In the genomic region with DNA sequence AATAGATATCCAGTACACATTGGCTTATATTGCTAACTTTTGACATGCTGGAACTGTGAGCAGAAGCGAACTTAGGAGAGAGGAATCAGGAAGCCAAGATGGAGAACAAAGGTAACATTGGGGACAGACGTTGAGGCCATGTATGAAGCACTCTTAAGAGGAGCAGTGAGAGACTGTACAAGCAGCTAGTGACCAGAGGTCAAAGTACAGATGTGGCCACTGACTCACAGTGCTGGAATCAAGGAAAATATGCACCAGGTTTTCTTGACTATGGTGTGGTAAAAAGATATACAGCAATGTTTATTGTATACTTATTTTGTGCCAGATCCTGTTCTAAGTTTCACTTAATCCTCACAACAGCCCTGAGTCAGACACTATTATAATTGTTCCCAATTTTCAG, we compare ENCODE assay signal across 12 cellular contexts. TPM values are rescaled to one million over a fixed set of nuclear protein-coding genes. Genes with fewer than 3 reads are reported as not detected.
A peak's percentile ranks its signal among the peaks of the same experiment; 100 is the strongest.
DNase-seq lines count a peak whose midpoint lies in the region; ATAC-seq, FAIRE-seq and TF ChIP-seq lines count a peak whose summit lies in the region.
"Had no signal": no experiment of that assay in that cellular context is flagged by ENCODE, and none has a peak within 500 bp of the region (broad histone marks: within the 10 kb centered on the region; RNA-seq: fewer than 3 reads in every experiment).

No MANE protein-coding gene starts in this region.

- no peak overlapping the region for H3K4me3 ChIP-seq in GM12878
- H3K4me3 ChIP-seq in keratinocyte (ENCODE audit: control insufficient read depth in 2 of 3, extremely low read depth in 1 of 3, insufficient read depth in 2 of 3, low read depth in 1 of 3, low read length in 3 of 3) = no peak overlapping the region
- no peak overlapping the region for H3K4me3 ChIP-seq in upper lobe of right lung

- no peak for FAIRE-seq in GM12878 (lab: Jason Lieb, UNC)
- FAIRE-seq in keratinocyte (lab: Jason Lieb, UNC) = peak; percentile 82

- TF ChIP-seq EP300 in GM12878 (IDR thresholded peaks at IDR 0.05; ENCODE audit: borderline replicate concordance in 1 of 2, control insufficient read depth in 1 of 2, low read depth in 2 of 2, low read length in 2 of 2) = no peak

- dilution Hi-C loops in keratinocyte (cut with MboI; ENCODE audit: extremely low pct_ligation_motif_present, low sequenced_read_pairs) = no loop called here

- peak; percentile 27; the same call in 2 of the 3 replicates for ATAC-seq in GM12878
- peak; percentile 63 for ATAC-seq in upper lobe of right lung
- no peak for ATAC-seq in HG02870 (IDR thresholded peaks at IDR 0.05; ENCODE audit: unreplicated experiment)
- ATAC-seq in GM18519 (IDR thresholded peaks at IDR 0.05; ENCODE audit: low FRiP score, unreplicated experiment) = no peak

- H3K4me1 ChIP-seq in GM12878 (ENCODE audit: control insufficient read depth, insufficient read depth, low read length) (no peaks in the 10 kb centered on the region), keratinocyte (ENCODE audit: control insufficient read depth, extremely low read depth, insufficient read depth, low read length) (peaks cover 58% of the 10 kb centered on the region), upper lobe of right lung (peaks cover 12% of the 10 kb centered on the region)

- H3K36me3 ChIP-seq in GM12878 (ENCODE audit: control insufficient read depth in 2 of 2, insufficient read depth in 2 of 2, low read length in 1 of 2) = no peaks in the 10 kb centered on the region
- peaks cover 0 to 8% of the 10 kb centered on the region in 2 experiments for H3K36me3 ChIP-seq in keratinocyte (ENCODE audit: control insufficient read depth in 2 of 2, extremely low read depth in 1 of 2, insufficient read depth in 2 of 2, low read length in 2 of 2)
- no peaks in the 10 kb centered on the region for H3K36me3 ChIP-seq in upper lobe of right lung

- RAD21 ChIA-PET in GM12878 (lab: Charles Lee; ENCODE audit: unreplicated experiment) = interaction anchor here (1.4 to 2.2 kb wide), 3 partner anchors 11 to 94 kb away, joined by 4 to 6 read pairs (median 5); partner anchors contain the start of gene NCK1

- CTCF ChIA-PET in GM12878 (lab: Yijun Ruan, JAX) = interaction anchor here (1.0 kb wide), 1 partner anchor 280 kb away, joined by 3 read pairs; no protein-coding TSS in a partner anchor

- H3K4me2 ChIP-seq in GM12878 (ENCODE audit: control insufficient read depth, insufficient read depth) = no peak overlapping the region
- H3K4me2 ChIP-seq in keratinocyte (ENCODE audit: control insufficient read depth, extremely low read depth, insufficient read depth, low read depth, low read length) = peak overlapping the region; percentile 70

- no peak overlapping the region for H3K9ac ChIP-seq in GM12878 (ENCODE audit: control insufficient read depth, insufficient read depth, low read length)
- no peak overlapping the region for H3K9ac ChIP-seq in keratinocyte (ENCODE audit: control insufficient read depth, extremely low read depth, insufficient read depth, low read length)

- no peak for TF ChIP-seq CTCF in GM12878 (IDR thresholded peaks at IDR 0.05 in 2 of 3, conservative IDR thresholded peaks at IDR 0.05 in 1 of 3; ENCODE audit: control insufficient read depth in 2 of 3, extremely low read depth in 1 of 3, insufficient read depth in 1 of 3, low read depth in 3 of 3, low read length in 3 of 3)
- TF ChIP-seq CTCF in keratinocyte (optimal IDR thresholded peaks at IDR 0.05 in 1 of 3, IDR thresholded peaks at IDR 0.05 in 1 of 3, conservative IDR thresholded peaks at IDR 0.05 in 1 of 3; ENCODE audit: extremely low read depth in 1 of 3, insufficient read depth in 2 of 3, low read length in 3 of 3) = no peak
- no peak for TF ChIP-seq CTCF in upper lobe of right lung (IDR thresholded peaks at IDR 0.05)

- H2AFZ ChIP-seq in GM12878 (ENCODE audit: control insufficient read depth, low read depth, low read length) = no peak overlapping the region
- H2AFZ ChIP-seq in keratinocyte (ENCODE audit: control insufficient read depth, low read length) = peak overlapping the region; percentile 12

- H3K9me1 ChIP-seq in keratinocyte (ENCODE audit: control insufficient read depth, extremely low read depth, insufficient read depth, low read length) = no peaks in the 10 kb centered on the region

- no peak for TF ChIP-seq POLR2A in GM12878 (IDR thresholded peaks at IDR 0.05; ENCODE audit: low read depth, low read length)

- H3K79me2 ChIP-seq in GM12878 (ENCODE audit: control insufficient read depth, insufficient read depth, low read length) = no peaks in the 10 kb centered on the region
- peaks cover 20% of the 10 kb centered on the region for H3K79me2 ChIP-seq in keratinocyte (ENCODE audit: control insufficient read depth, insufficient read depth, low read length)

- no peak for TF ChIP-seq RAD21 in GM12878 (IDR thresholded peaks at IDR 0.05; ENCODE audit: insufficient read depth, low read depth, low read length)

- intact Hi-C loops in GM12878 (cut with micrococcal nuclease; ENCODE audit: unreplicated experiment) (no loop called here), upper lobe of right lung (cut with DNase I) (no loop called here)

- H3K27me3 ChIP-seq in GM12878 (replicated peaks in 1 of 2; ENCODE audit: control insufficient read depth in 2 of 2, insufficient read depth in 2 of 2, low read length in 1 of 2) (no peaks in the 10 kb centered on the region), keratinocyte (ENCODE audit: control insufficient read depth, extremely low read depth, insufficient read depth, low read length) (no peaks in the 10 kb centered on the region), upper lobe of right lung (no peaks in the 10 kb centered on the region)

- peak; percentile 34 for DNase-seq in HK-2 (ENCODE audit: unreplicated experiment)
- no peak for DNase-seq in GM12878 (ENCODE audit: low read depth, low spot score)
- no peak for DNase-seq in keratinocyte (ENCODE audit: low read depth, low spot score)
- no peak for DNase-seq in upper lobe of right lung
- DNase-seq in DMS 273 (lab: John Stamatoyannopoulos, UW; ENCODE audit: unreplicated experiment) = no peak
- DNase-seq: activated CD4-positive, alpha-beta T cell treated with anti-CD3 and anti-CD28 coated beads, Interleukin-2, amount 50 U/mL, for 1 hour; aorta; hippocampal formation; nucleus accumbens; RPMI8226 had no signal

- POLR2A ChIA-PET in GM12878 (lab: Charles Lee) = no interaction called here

- H4K20me1 ChIP-seq in GM12878 (ENCODE audit: control insufficient read depth, insufficient read depth) (no peaks in the 10 kb centered on the region), keratinocyte (ENCODE audit: control insufficient read depth, extremely low read depth, insufficient read depth, low read length) (no peaks in the 10 kb centered on the region)

- H3K27ac ChIP-seq in GM12878 (ENCODE audit: control insufficient read depth, insufficient read depth) (no peak overlapping the region), keratinocyte (ENCODE audit: control insufficient read depth, insufficient read depth, low read length) (peak overlapping the region; percentile 39), upper lobe of right lung (no peak overlapping the region)

- SMC1A ChIA-PET in GM12878 (lab: Charles Lee; ENCODE audit: uncharacterized antibody, unreplicated experiment) = interaction anchor here (1.1 kb wide), 1 partner anchor 13 kb away, joined by 4 read pairs; no protein-coding TSS in a partner anchor

- H3K9me3 ChIP-seq in GM12878 (replicated peaks; ENCODE audit: control insufficient read depth, insufficient read depth, low read length) (no peaks in the 10 kb centered on the region), keratinocyte (ENCODE audit: control insufficient read depth, low read depth, low read length) (no peaks in the 10 kb centered on the region), upper lobe of right lung (no peaks in the 10 kb centered on the region)

- BruUV-seq in GM12878 (replicated peaks; lab: Mats Ljungman, UMichigan) = no TSS peak

- WGBS in GM12878 (ENCODE audit: insufficient coverage, insufficient replicate concordance, low lambda C conversion rate, missing lambda C conversion rate) = 68% methylated on average over 2 of the region's 2 CpGs

- in situ Hi-C loops in GM12878 (cut with MboI) = no loop called here

TF ChIP-seq in GM12878, 131 proteins besides CTCF, POLR2A, EP300 and RAD21 (continues in another document):
- TF ChIP-seq POU2F2 (IDR thresholded peaks at IDR 0.05; ENCODE audit: borderline replicate concordance, low read depth, low read length) (no peak), MEF2A (IDR thresholded peaks at IDR 0.05; ENCODE audit: insufficient read depth, low read depth, low read length) (no peak), SUZ12 (IDR thresholded peaks at IDR 0.05; ENCODE audit: unreplicated experiment) (no peak), NRF1 (conservative IDR thresholded peaks at IDR 0.05; ENCODE audit: low read depth, low read length) (no peak), CEBPB (IDR thresholded peaks at IDR 0.05; ENCODE audit: borderline replicate concordance in 1 of 2, low read depth in 2 of 2, low read length in 2 of 2) (no peak)

RNA-seq across cellular contexts. Expression of gene IL20RB, which starts 2.0 kb away (rescaled TPM):
- total RNA-seq in GM12878 (2013; cell fraction: nucleolus; rRNA removed) = 1.5 and 2.0 TPM in 2 replicates
- total RNA-seq in GM12878 (2014; rRNA removed) = 1.1 and 1.3 TPM in 2 replicates
- total RNA-seq in GM12878 (2014; rRNA removed; fragmentation: Illumina TruSeq; extraction: Trizol) = 0.60 and 0.94 TPM in 2 replicates
- 0.58 and 0.97 TPM in 2 replicates for total RNA-seq in GM12878 (2021)
- 0.17 TPM for polyA plus RNA-seq in GM12878 (2011; ENCODE audit: low read depth)
- polyA plus RNA-seq in GM12878 (2011; rRNA removed) = 0.45 and 0.52 TPM in 2 replicates
- 0.28 and 0.57 TPM in 2 replicates for polyA plus RNA-seq in GM12878 (2011; cell fraction: cytosol; rRNA removed)
- polyA plus RNA-seq in GM12878 (2011; cell fraction: nucleus; rRNA removed) = 1.3 and 1.4 TPM in 2 replicates
- 0.24 and 0.55 TPM in 2 replicates for polyA plus RNA-seq in GM12878 (2012)
- 0.46 and 0.79 TPM in 2 replicates for polyA plus RNA-seq in GM12878 (2014; fragmentation: Illumina TruSeq; extraction: Trizol)
- polyA plus RNA-seq in GM12878 (2014; fragmentation: Nextera tagmentation; extraction: Ambion mirVana) = under 1 TPM; 0.39 to 0.57 TPM
- 0.52 and 0.96 TPM in 2 replicates for polyA plus RNA-seq in GM12878 (2014; rRNA removed)
- under 1 TPM; 0.21 to 0.31 TPM for polyA plus RNA-seq in GM12878 (2016; fragmentation: Nextera tagmentation; extraction: Ambion mirVana)
- polyA minus RNA-seq in GM12878 (2011; rRNA and poly(A)+ RNA removed) = 0.72 and 1.5 TPM in 2 replicates
- 1.3 and 2.0 TPM in 2 replicates for polyA minus RNA-seq in GM12878 (2011; cell fraction: cytosol; rRNA and poly(A)+ RNA removed)
- polyA minus RNA-seq in GM12878 (2011; cell fraction: nucleus; rRNA and poly(A)+ RNA removed) = 0.60 and 2.1 TPM in 2 replicates
- 192 to 319 TPM (median 239 TPM) in 3 replicates for polyA plus RNA-seq in keratinocyte
- polyA plus RNA-seq in keratinocyte (2011; ENCODE audit: low read depth) = 184 TPM
- polyA plus RNA-seq in keratinocyte (2011; cell fraction: cytosol; rRNA removed) = 225 and 262 TPM in 2 replicates
- polyA plus RNA-seq in keratinocyte (2011; cell fraction: nucleus; rRNA removed) = 370 and 408 TPM in 2 replicates
- polyA plus RNA-seq in keratinocyte (2012; ENCODE audit: low replicate concordance) = 146 and 323 TPM in 2 replicates
- 130 to 258 TPM (median 162 TPM) in 3 replicates for polyA minus RNA-seq in keratinocyte
- polyA minus RNA-seq in keratinocyte (2011; cell fraction: cytosol; rRNA and poly(A)+ RNA removed) = 91.5 TPM
- 103 and 179 TPM in 2 replicates for polyA minus RNA-seq in keratinocyte (2011; cell fraction: nucleus; rRNA and poly(A)+ RNA removed)
- total RNA-seq in upper lobe of right lung = 3.7 TPM

Comparison
In these comparisons a context has a peak if more than half of its experiments do, and no peak if none do; other contexts are left out.
1. ATAC-seq: peak in GM12878 (single experiment) and upper lobe of right lung (single experiment); none in HG02870 (single experiment) and GM18519 (single experiment).